8 cellular contexts compared by ENCODE assay signal in the genomic region with DNA sequence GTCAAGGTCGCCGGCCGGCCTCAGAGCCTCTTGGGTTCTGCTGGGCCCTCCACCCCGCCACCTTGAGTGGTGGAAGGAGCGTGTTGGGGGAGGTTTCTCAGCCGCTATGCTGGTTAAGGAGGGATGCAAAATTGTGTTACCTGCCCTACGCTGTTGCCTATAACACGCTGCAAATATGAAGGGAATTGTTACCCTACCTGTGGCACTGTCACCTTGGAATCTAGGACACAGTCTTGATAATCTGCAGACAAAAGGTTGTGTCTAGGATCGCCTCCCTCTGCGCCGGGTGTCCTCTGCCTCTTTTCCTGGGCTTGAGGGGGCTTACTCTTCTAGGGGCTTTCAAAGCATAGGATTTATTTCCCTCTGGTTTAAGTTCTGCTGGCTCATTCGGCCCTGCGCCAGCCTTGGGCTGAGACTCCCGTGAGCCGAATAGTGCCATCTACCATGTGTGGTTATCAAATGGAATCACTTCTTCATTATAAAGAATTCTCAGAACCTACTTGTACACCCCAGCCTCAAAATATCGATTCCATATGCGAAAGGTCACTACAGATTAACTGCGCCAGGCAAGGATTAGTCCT. TPM values are rescaled to one million over a fixed set of nuclear protein-coding genes. Genes with fewer than 3 reads are reported as not detected.
A peak's percentile ranks its signal among the peaks of the same experiment; 100 is the strongest.
DNase-seq lines count a peak whose midpoint lies in the region; ATAC-seq and TF ChIP-seq lines count a peak whose summit lies in the region.

No MANE protein-coding gene starts in this region.

- peaks cover 4% of the 10 kb centered on the region for H4K20me1 ChIP-seq in osteoblast (ENCODE audit: insufficient read depth, low read length)

- H3K9me3 ChIP-seq in osteoblast (ENCODE audit: low read depth, low read length): no peaks in the 10 kb centered on the region

- no peak for TF ChIP-seq CTCF in osteoblast (IDR thresholded peaks at IDR 0.05; ENCODE audit: extremely low read depth, low read depth, low read length)

- H2AFZ ChIP-seq in osteoblast (ENCODE audit: low read length): peak overlapping the region; percentile 67

- H3K27me3 ChIP-seq in H7 (ENCODE audit: control insufficient read depth, insufficient read depth, low read length) (no peaks in the 10 kb centered on the region), osteoblast (ENCODE audit: insufficient read depth, low read length) (peaks cover 3% of the 10 kb centered on the region)

- no peaks in the 10 kb centered on the region for H3K36me3 ChIP-seq in H7 (replicated peaks; ENCODE audit: control insufficient read depth, insufficient read depth, low read length)
- H3K36me3 ChIP-seq in osteoblast (ENCODE audit: insufficient read depth, low read length): no peaks in the 10 kb centered on the region

- H3K27ac ChIP-seq in osteoblast (ENCODE audit: low read depth, low read length): no peak overlapping the region

- ATAC-seq in HG03159 (IDR thresholded peaks at IDR 0.05; ENCODE audit: unreplicated experiment) (no peak), GM21447 (IDR thresholded peaks at IDR 0.05; ENCODE audit: unreplicated experiment) (no peak), HG02981 (IDR thresholded peaks at IDR 0.05; ENCODE audit: unreplicated experiment) (no peak)

- H3K4me3 ChIP-seq in H7 (ENCODE audit: insufficient read depth, low read depth, low read length) (peak overlapping the region; percentile 76), osteoblast (ENCODE audit: insufficient read depth, low read length) (peak overlapping the region; percentile 74)

- H3K79me2 ChIP-seq in osteoblast (ENCODE audit: insufficient read depth, low read length): peaks cover 3% of the 10 kb centered on the region

- H3K4me1 ChIP-seq in osteoblast (ENCODE audit: insufficient read depth, low read length): peaks cover 5% of the 10 kb centered on the region

- H3K4me2 ChIP-seq in osteoblast (ENCODE audit: insufficient read depth, low read length): peak overlapping the region; percentile 78

- DNase-seq in H7 (no peak), RKO (ENCODE audit: low spot score) (peak; percentile 9), fibroblast of gingiva (ENCODE audit: low read depth) (peak; percentile 7), osteoblast (ENCODE audit: insufficient read length, low spot score, missing footprints) (peak; percentile 52), NCI-H1092 (lab: John Stamatoyannopoulos, UW) (no peak)

RNA-seq across cellular contexts. Expression of gene SLC22A15, which starts 0.7 kb away (rescaled TPM):
- total RNA-seq in H7 (2014; rRNA removed; shearing (Covaris generic)): 5.5 and 5.9 TPM in 2 replicates
- total RNA-seq in osteoblast: 14.5 and 16.2 TPM in 2 replicates

Comparison
In these comparisons a context has a peak if more than half of its experiments do, and no peak if none do; other contexts are left out.
1. DNase-seq: peak in RKO (single experiment), fibroblast of gingiva (single experiment) and osteoblast (single experiment); none in H7 (single experiment) and NCI-H1092 (single experiment).